In the genomic region with DNA sequence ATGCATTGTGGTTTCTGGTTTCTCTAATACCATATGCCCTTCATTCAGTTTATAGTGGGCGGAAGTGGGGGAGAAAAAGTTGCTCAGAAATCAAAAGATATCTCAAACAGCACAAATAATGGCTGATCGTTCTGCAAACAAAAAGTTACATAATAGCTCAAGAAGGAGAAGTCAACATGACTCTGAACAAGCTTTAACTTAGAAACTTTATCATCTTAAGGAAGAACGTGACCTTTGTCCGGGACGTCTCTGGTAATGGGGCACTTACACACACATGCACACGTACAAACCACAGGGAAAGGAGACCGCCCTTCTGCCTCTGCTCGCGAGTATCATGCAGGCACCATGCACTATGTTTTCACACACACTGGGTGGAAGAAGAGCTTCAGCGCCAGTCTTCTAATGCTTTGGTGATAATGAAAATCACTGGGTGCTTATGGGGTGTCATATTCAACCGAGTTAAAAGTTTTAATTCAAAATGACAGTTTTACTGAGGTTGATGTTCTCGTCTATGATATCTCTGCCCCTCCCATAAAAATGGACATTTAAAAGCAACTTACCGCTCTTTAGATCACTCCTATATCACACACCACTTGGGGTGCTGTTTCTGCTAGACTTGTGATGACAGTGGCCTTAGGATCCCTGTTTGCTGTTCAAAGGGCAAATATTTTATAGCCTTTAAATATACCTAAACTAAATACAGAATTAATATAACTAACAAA, we compare ENCODE assay signal across 1 cellular context.
A peak's percentile ranks its signal among the peaks of the same experiment; 100 is the strongest.
TF ChIP-seq lines count a peak whose summit lies in the region.

No MANE protein-coding gene starts in this region.

TF ChIP-seq in K562, 482 proteins besides CTCF, POLR2A, EP300 and RAD21 (continued from another document):
- TF ChIP-seq, protein P1, sequence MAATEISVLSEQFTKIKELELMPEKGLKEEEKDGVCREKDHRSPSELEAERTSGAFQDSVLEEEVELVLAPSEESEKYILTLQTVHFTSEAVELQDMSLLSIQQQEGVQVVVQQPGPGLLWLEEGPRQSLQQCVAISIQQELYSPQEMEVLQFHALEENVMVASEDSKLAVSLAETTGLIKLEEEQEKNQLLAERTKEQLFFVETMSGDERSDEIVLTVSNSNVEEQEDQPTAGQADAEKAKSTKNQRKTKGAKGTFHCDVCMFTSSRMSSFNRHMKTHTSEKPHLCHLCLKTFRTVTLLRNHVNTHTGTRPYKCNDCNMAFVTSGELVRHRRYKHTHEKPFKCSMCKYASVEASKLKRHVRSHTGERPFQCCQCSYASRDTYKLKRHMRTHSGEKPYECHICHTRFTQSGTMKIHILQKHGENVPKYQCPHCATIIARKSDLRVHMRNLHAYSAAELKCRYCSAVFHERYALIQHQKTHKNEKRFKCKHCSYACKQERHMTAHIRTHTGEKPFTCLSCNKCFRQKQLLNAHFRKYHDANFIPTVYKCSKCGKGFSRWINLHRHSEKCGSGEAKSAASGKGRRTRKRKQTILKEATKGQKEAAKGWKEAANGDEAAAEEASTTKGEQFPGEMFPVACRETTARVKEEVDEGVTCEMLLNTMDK (IDR thresholded peaks at IDR 0.05; ENCODE audit: borderline replicate concordance, insufficient read depth, low read depth, low read length, poor library complexity, severe bottlenecking) = peak; percentile 11
- TF ChIP-seq, protein P2, sequence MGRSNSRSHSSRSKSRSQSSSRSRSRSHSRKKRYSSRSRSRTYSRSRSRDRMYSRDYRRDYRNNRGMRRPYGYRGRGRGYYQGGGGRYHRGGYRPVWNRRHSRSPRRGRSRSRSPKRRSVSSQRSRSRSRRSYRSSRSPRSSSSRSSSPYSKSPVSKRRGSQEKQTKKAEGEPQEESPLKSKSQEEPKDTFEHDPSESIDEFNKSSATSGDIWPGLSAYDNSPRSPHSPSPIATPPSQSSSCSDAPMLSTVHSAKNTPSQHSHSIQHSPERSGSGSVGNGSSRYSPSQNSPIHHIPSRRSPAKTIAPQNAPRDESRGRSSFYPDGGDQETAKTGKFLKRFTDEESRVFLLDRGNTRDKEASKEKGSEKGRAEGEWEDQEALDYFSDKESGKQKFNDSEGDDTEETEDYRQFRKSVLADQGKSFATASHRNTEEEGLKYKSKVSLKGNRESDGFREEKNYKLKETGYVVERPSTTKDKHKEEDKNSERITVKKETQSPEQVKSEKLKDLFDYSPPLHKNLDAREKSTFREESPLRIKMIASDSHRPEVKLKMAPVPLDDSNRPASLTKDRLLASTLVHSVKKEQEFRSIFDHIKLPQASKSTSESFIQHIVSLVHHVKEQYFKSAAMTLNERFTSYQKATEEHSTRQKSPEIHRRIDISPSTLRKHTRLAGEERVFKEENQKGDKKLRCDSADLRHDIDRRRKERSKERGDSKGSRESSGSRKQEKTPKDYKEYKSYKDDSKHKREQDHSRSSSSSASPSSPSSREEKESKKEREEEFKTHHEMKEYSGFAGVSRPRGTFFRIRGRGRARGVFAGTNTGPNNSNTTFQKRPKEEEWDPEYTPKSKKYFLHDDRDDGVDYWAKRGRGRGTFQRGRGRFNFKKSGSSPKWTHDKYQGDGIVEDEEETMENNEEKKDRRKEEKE (IDR thresholded peaks at IDR 0.05; ENCODE audit: borderline replicate concordance in 1 of 2, control insufficient read depth in 1 of 2, low read depth in 2 of 2, low read length in 1 of 2) = no peak
- no peak for TF ChIP-seq MED1 (CRISPR knock-in tag; IDR thresholded peaks at IDR 0.05; ENCODE audit: borderline replicate concordance)
- TF ChIP-seq, protein P3, sequence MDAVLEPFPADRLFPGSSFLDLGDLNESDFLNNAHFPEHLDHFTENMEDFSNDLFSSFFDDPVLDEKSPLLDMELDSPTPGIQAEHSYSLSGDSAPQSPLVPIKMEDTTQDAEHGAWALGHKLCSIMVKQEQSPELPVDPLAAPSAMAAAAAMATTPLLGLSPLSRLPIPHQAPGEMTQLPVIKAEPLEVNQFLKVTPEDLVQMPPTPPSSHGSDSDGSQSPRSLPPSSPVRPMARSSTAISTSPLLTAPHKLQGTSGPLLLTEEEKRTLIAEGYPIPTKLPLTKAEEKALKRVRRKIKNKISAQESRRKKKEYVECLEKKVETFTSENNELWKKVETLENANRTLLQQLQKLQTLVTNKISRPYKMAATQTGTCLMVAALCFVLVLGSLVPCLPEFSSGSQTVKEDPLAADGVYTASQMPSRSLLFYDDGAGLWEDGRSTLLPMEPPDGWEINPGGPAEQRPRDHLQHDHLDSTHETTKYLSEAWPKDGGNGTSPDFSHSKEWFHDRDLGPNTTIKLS (IDR thresholded peaks at IDR 0.05; ENCODE audit: borderline replicate concordance, low read depth) = 0 out of 2 replicates have a peak, but pooled peaks have one; percentile 9
- 0 out of 4 replicates have a peak, but pooled peaks of 1 of the 2 experiments have one; percentile 7 for TF ChIP-seq NRF1 (conservative IDR thresholded peaks at IDR 0.05 in 1 of 2, IDR thresholded peaks at IDR 0.05 in 1 of 2)
- TF ChIP-seq, protein P4, sequence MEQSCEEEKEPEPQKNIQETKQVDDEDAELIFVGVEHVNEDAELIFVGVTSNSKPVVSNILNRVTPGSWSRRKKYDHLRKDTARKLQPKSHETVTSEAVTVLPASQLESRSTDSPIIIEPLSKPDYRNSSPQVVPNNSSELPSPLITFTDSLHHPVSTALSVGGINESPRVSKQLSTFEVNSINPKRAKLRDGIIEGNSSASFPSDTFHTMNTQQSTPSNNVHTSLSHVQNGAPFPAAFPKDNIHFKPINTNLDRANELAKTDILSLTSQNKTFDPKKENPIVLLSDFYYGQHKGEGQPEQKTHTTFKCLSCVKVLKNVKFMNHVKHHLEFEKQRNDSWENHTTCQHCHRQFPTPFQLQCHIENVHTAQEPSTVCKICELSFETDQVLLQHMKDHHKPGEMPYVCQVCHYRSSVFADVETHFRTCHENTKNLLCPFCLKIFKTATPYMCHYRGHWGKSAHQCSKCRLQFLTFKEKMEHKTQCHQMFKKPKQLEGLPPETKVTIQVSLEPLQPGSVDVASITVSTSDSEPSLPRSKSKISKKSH (CRISPR knock-in tag; IDR thresholded peaks at IDR 0.05) = no peak
- TF ChIP-seq ZNF232 (CRISPR knock-in tag; IDR thresholded peaks at IDR 0.05) = no peak
- TF ChIP-seq, protein P5, sequence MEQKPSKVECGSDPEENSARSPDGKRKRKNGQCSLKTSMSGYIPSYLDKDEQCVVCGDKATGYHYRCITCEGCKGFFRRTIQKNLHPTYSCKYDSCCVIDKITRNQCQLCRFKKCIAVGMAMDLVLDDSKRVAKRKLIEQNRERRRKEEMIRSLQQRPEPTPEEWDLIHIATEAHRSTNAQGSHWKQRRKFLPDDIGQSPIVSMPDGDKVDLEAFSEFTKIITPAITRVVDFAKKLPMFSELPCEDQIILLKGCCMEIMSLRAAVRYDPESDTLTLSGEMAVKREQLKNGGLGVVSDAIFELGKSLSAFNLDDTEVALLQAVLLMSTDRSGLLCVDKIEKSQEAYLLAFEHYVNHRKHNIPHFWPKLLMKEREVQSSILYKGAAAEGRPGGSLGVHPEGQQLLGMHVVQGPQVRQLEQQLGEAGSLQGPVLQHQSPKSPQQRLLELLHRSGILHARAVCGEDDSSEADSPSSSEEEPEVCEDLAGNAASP (IDR thresholded peaks at IDR 0.05) = no peak
- no peak for TF ChIP-seq ZNF253 (CRISPR knock-in tag; conservative IDR thresholded peaks at IDR 0.05)
- TF ChIP-seq, protein P6, sequence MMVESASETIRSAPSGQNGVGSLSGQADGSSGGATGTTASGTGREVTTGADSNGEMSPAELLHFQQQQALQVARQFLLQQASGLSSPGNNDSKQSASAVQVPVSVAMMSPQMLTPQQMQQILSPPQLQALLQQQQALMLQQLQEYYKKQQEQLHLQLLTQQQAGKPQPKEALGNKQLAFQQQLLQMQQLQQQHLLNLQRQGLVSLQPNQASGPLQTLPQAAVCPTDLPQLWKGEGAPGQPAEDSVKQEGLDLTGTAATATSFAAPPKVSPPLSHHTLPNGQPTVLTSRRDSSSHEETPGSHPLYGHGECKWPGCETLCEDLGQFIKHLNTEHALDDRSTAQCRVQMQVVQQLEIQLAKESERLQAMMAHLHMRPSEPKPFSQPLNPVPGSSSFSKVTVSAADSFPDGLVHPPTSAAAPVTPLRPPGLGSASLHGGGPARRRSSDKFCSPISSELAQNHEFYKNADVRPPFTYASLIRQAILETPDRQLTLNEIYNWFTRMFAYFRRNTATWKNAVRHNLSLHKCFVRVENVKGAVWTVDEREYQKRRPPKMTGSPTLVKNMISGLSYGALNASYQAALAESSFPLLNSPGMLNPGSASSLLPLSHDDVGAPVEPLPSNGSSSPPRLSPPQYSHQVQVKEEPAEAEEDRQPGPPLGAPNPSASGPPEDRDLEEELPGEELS (CRISPR knock-in tag; IDR thresholded peaks at IDR 0.05; ENCODE audit: borderline replicate concordance) = no peak
- TF ChIP-seq FOXJ2 (tag; IDR thresholded peaks at IDR 0.05) = 0 out of 2 replicates have a peak, but pooled peaks have one; percentile 46
- TF ChIP-seq, protein P7, sequence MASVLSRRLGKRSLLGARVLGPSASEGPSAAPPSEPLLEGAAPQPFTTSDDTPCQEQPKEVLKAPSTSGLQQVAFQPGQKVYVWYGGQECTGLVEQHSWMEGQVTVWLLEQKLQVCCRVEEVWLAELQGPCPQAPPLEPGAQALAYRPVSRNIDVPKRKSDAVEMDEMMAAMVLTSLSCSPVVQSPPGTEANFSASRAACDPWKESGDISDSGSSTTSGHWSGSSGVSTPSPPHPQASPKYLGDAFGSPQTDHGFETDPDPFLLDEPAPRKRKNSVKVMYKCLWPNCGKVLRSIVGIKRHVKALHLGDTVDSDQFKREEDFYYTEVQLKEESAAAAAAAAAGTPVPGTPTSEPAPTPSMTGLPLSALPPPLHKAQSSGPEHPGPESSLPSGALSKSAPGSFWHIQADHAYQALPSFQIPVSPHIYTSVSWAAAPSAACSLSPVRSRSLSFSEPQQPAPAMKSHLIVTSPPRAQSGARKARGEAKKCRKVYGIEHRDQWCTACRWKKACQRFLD (CRISPR knock-in tag; IDR thresholded peaks at IDR 0.05) = 0 out of 2 replicates have a peak, but pooled peaks have one; percentile 11
- no peak for TF ChIP-seq ZNF75A (CRISPR knock-in tag; IDR thresholded peaks at IDR 0.05)
- TF ChIP-seq KLF16 (IDR thresholded peaks at IDR 0.05) = no peak
- TF ChIP-seq SIN3A (IDR thresholded peaks at IDR 0.05; ENCODE audit: borderline replicate concordance in 2 of 2, control insufficient read depth in 1 of 2, low read depth in 2 of 2, low read length in 2 of 2) = 0 out of 4 replicates have a peak, but pooled peaks of 1 of the 2 experiments have one; percentile 23
- TF ChIP-seq HDAC2 (IDR thresholded peaks at IDR 0.05) = no peak
